ENCODE assay signal across 8 cellular contexts in the genomic region with DNA sequence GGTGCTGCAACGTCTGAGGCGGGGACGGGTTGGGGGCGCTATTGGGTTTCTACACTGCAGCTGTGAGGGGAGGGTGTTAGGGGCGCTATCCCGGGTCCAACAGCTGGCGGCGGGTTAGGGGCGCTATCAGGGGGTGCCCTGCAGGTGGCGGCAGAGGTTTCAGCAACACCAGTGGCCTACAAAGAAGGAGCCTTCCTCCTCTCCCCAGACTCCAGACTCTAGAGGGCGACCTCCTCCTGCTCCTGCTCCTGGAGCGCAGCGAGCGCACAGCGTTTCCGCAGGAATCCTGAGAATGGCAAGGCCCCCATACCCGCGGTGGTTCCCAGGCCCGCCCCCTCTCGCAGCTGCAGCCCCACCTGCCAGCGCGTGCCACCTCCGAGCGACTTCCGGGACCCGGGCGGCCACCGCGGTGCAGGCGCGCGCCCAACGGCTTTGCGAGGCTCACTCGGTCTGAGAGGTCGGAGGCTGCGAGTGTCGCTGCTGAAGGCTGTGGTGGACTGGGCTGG. TPM values are rescaled to one million over a fixed set of nuclear protein-coding genes. Genes with fewer than 3 reads are reported as not detected.
DNase-seq lines count a peak whose midpoint lies in the region; ATAC-seq and TF ChIP-seq lines count a peak whose summit lies in the region.
"Not testable (repeated sequence)": the region's sequence is repeated elsewhere in the genome, so short reads cannot be mapped to it uniquely, and the experiment has no call there.

No MANE protein-coding gene starts in this region.

- peak overlapping the region; percentile 85 for H3K4me3 Mint-ChIP-seq in activated T-helper 1 cell treated with anti-CD3 and anti-CD28 coated beads, Interleukin-12 subunit alpha, Interleukin-12 subunit beta, Interleukin-2, Interleukin-4 antibody, amounts not matched to agents 30 ng/mL and 10 ng/mL and 1 ng/mL, durations not matched to agents 14 hours and 24 hours and 36 hours
- H3K4me3 Mint-ChIP-seq in naive thymus-derived CD8-positive, alpha-beta T cell = peak overlapping the region; percentile 83 to 96 (median 90)
- H3K4me3 Mint-ChIP-seq in stimulated activated memory B cell treated with anti-CD40 and anti-IgM and Interleukin-4, amounts not matched to agents 10 μg/mL and 1 μg/mL and 100 μg/mL, for 72 hours = peak overlapping the region; percentile 90

- not testable (repeated sequence) for H3K4me1 Mint-ChIP-seq in activated T-helper 1 cell treated with anti-CD3 and anti-CD28 coated beads, Interleukin-12 subunit alpha, Interleukin-12 subunit beta, Interleukin-2, Interleukin-4 antibody, amounts not matched to agents 30 ng/mL and 10 ng/mL and 1 ng/mL, durations not matched to agents 14 hours and 24 hours and 36 hours (ENCODE audit: low read depth); naive thymus-derived CD8-positive, alpha-beta T cell
- H3K4me1 Mint-ChIP-seq in stimulated activated memory B cell treated with anti-CD40 and anti-IgM and Interleukin-4, amounts not matched to agents 10 μg/mL and 1 μg/mL and 100 μg/mL, for 72 hours = peaks cover 11% of the 10 kb centered on the region

- peak; percentile 94 for ATAC-seq in GM21515 (IDR thresholded peaks at IDR 0.05; ENCODE audit: unreplicated experiment)
- ATAC-seq in naive thymus-derived CD8-positive, alpha-beta T cell = peak; percentile 87 to 91
- peak; percentile 89 for ATAC-seq in stimulated activated memory B cell treated with anti-CD40 and anti-IgM and Interleukin-4, amounts not matched to agents 10 μg/mL and 1 μg/mL and 100 μg/mL, for 72 hours

- peak overlapping the region; percentile 39 for H3K4me3 ChIP-seq in fibroblast of mammary gland (ENCODE audit: control insufficient read depth, low read depth, low read length)

- DNase-seq in DMS79 (lab: John Stamatoyannopoulos, UW) = peak; percentile 65
- DNase-seq in HT1080 (ENCODE audit: low read depth) = peak; percentile 69
- DNase-seq in RKO (ENCODE audit: low spot score) = peak; percentile 63
- DNase-seq in activated T-helper 1 cell treated with anti-CD3 and anti-CD28 coated beads, Interleukin-12 subunit alpha, Interleukin-12 subunit beta, Interleukin-2, Interleukin-4 antibody, amounts not matched to agents 30 ng/mL and 10 ng/mL and 1 ng/mL, durations not matched to agents 14 hours and 24 hours and 36 hours (ENCODE audit: low spot score) = peak; percentile 65
- peak; percentile 55 for DNase-seq in fibroblast of mammary gland (ENCODE audit: low read depth)
- peak; percentile 69 to 92 (median 80) for DNase-seq in naive thymus-derived CD8-positive, alpha-beta T cell

- peak; percentile 58 for TF ChIP-seq CTCF in fibroblast of mammary gland (conservative IDR thresholded peaks at IDR 0.05; ENCODE audit: control insufficient read depth, insufficient read depth, low read depth, low read length)

- H3K9me3 Mint-ChIP-seq in activated T-helper 1 cell treated with anti-CD3 and anti-CD28 coated beads, Interleukin-12 subunit alpha, Interleukin-12 subunit beta, Interleukin-2, Interleukin-4 antibody, amounts not matched to agents 30 ng/mL and 10 ng/mL and 1 ng/mL, durations not matched to agents 14 hours and 24 hours and 36 hours; naive thymus-derived CD8-positive, alpha-beta T cell; stimulated activated memory B cell treated with anti-CD40 and anti-IgM and Interleukin-4, amounts not matched to agents 10 μg/mL and 1 μg/mL and 100 μg/mL, for 72 hours: not testable (repeated sequence)

- peak overlapping the region; percentile 47 for H3K27ac Mint-ChIP-seq in activated T-helper 1 cell treated with anti-CD3 and anti-CD28 coated beads, Interleukin-12 subunit alpha, Interleukin-12 subunit beta, Interleukin-2, Interleukin-4 antibody, amounts not matched to agents 30 ng/mL and 10 ng/mL and 1 ng/mL, durations not matched to agents 14 hours and 24 hours and 36 hours
- H3K27ac Mint-ChIP-seq in naive thymus-derived CD8-positive, alpha-beta T cell = peak overlapping the region in 9 of 10 donors; percentile 62 to 94 (median 83)
- H3K27ac Mint-ChIP-seq in stimulated activated memory B cell treated with anti-CD40 and anti-IgM and Interleukin-4, amounts not matched to agents 10 μg/mL and 1 μg/mL and 100 μg/mL, for 72 hours = peak overlapping the region; percentile 84

- intact Hi-C loops in activated T-helper 1 cell treated with anti-CD3 and anti-CD28 coated beads, Interleukin-12 subunit alpha, Interleukin-12 subunit beta, Interleukin-2, Interleukin-4 antibody, amounts not matched to agents 30 ng/mL and 10 ng/mL and 1 ng/mL, durations not matched to agents 14 hours and 24 hours and 36 hours (cut with micrococcal nuclease) = loop anchor here (10.0 kb wide), 1 partner anchor 216 kb away; no protein-coding TSS in a partner anchor

- H3K27me3 Mint-ChIP-seq in activated T-helper 1 cell treated with anti-CD3 and anti-CD28 coated beads, Interleukin-12 subunit alpha, Interleukin-12 subunit beta, Interleukin-2, Interleukin-4 antibody, amounts not matched to agents 30 ng/mL and 10 ng/mL and 1 ng/mL, durations not matched to agents 14 hours and 24 hours and 36 hours (ENCODE audit: insufficient read depth); naive thymus-derived CD8-positive, alpha-beta T cell; stimulated activated memory B cell treated with anti-CD40 and anti-IgM and Interleukin-4, amounts not matched to agents 10 μg/mL and 1 μg/mL and 100 μg/mL, for 72 hours: not testable (repeated sequence)

- not testable (repeated sequence) for H3K36me3 Mint-ChIP-seq in activated T-helper 1 cell treated with anti-CD3 and anti-CD28 coated beads, Interleukin-12 subunit alpha, Interleukin-12 subunit beta, Interleukin-2, Interleukin-4 antibody, amounts not matched to agents 30 ng/mL and 10 ng/mL and 1 ng/mL, durations not matched to agents 14 hours and 24 hours and 36 hours (ENCODE audit: low read depth); naive thymus-derived CD8-positive, alpha-beta T cell; stimulated activated memory B cell treated with anti-CD40 and anti-IgM and Interleukin-4, amounts not matched to agents 10 μg/mL and 1 μg/mL and 100 μg/mL, for 72 hours

- POLR2A ChIA-PET in naive thymus-derived CD8-positive, alpha-beta T cell (lab: Charles Lee) = interaction anchor here (1.0 kb wide), 1 partner anchor 1230 kb away, joined by 3 read pairs; no protein-coding TSS in a partner anchor

RNA-seq across cellular contexts. Expression of a gene that starts 46.5 kb away (rescaled TPM):
- total RNA-seq in HT1080 (2014; rRNA removed; shearing (Covaris generic)) = 2.9 and 6.3 TPM in 2 replicates
- 2.2 and 4.3 TPM in 2 replicates for polyA plus RNA-seq in HT1080 (2015; cell fraction: cytosol; rRNA removed)
- 6.7 and 7.4 TPM in 2 replicates for polyA plus RNA-seq in HT1080 (2015; cell fraction: nucleus; rRNA removed)
- total RNA-seq in activated T-helper 1 cell treated with anti-CD3 and anti-CD28 coated beads, Interleukin-12 subunit alpha, Interleukin-12 subunit beta, Interleukin-2, Interleukin-4 antibody, amounts not matched to agents 30 ng/mL and 10 ng/mL and 1 ng/mL, durations not matched to agents 14 hours and 24 hours and 36 hours = 18.7 and 19.4 TPM in 2 replicates
- 10 to 100 TPM; 10.7 to 11.8 TPM for total RNA-seq in naive thymus-derived CD8-positive, alpha-beta T cell
- 1 to 10 TPM; 3.7 to 7.0 (median 4.2) TPM for polyA plus RNA-seq in naive thymus-derived CD8-positive, alpha-beta T cell

Comparison
In these comparisons a context has a peak if more than half of its experiments do, and no peak if none do; other contexts are left out.
1. Peak in every context shown above with its lines: DNase-seq, ATAC-seq and H3K4me3 ChIP-seq.